19 cellular contexts compared by ENCODE assay signal in the genomic region with DNA sequence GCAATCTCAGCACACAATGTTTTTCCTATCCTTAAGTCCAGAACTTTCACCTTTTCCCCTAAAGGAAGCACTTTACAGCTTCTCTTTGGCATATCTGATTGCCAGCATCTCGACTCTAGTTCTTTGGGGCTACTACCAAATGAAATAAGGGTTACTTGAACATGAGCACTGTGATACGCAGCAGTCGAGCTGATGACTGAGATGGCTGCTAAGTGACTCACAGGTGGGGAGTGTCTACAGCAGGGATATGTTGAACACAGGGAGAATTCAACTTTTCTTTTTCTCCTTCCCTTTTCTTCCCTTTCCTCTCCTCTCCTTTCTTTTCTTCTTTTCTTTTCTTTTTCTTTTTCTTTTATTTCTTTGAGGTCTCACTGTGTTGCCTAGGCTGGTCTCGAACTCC.
"Had no signal": no experiment of that assay in that cellular context is flagged by ENCODE, and none has a peak within 500 bp of the region (broad histone marks: within the 10 kb centered on the region; RNA-seq: fewer than 3 reads in every experiment).

No MANE protein-coding gene starts in this region.

- H3K36me3 Mint-ChIP-seq: activated naive CD8-positive, alpha-beta T cell treated with anti-CD3 and anti-CD28 coated beads for 36 hours; natural killer cell; stimulated activated memory B cell treated with anti-CD40 and anti-IgM and Interleukin-4, amounts not matched to agents 10 μg/mL and 1 μg/mL and 100 μg/mL, for 72 hours had no signal

- H3K4me3 Mint-ChIP-seq: activated naive CD8-positive, alpha-beta T cell treated with anti-CD3 and anti-CD28 coated beads for 36 hours; natural killer cell; stimulated activated memory B cell treated with anti-CD40 and anti-IgM and Interleukin-4, amounts not matched to agents 10 μg/mL and 1 μg/mL and 100 μg/mL, for 72 hours had no signal

- H3K27ac ChIP-seq: coronary artery, sigmoid colon, stomach, suprapubic skin, transverse colon, uterus had no signal

- H3K27ac Mint-ChIP-seq: activated naive CD8-positive, alpha-beta T cell treated with anti-CD3 and anti-CD28 coated beads for 36 hours; natural killer cell; progenitor cell of endocrine pancreas; stimulated activated memory B cell treated with anti-CD40 and anti-IgM and Interleukin-4, amounts not matched to agents 10 μg/mL and 1 μg/mL and 100 μg/mL, for 72 hours had no signal

- H3K4me1 ChIP-seq: sigmoid colon, suprapubic skin, uterus had no signal

- DNase-seq: activated CD4-positive, alpha-beta T cell treated with anti-CD3 and anti-CD28 coated beads for 1 hour; activated CD4-positive, alpha-beta T cell treated with anti-CD3 and anti-CD28 coated beads, Interleukin-2, amount 50 U/mL, for 4 hours; activated naive CD8-positive, alpha-beta T cell treated with anti-CD3 and anti-CD28 coated beads for 36 hours; erythroblast; foreskin melanocyte; left ventricle myocardium superior; midbrain; natural killer cell; retina; sigmoid colon; stomach; T-helper 1 cell; T-helper 9 cell; transverse colon; uterus had no signal

- H3K27me3 Mint-ChIP-seq: progenitor cell of endocrine pancreas had no signal

- H3K27me3 ChIP-seq: sigmoid colon, stomach, suprapubic skin, transverse colon, uterus had no signal

- ATAC-seq: left ventricle myocardium superior; natural killer cell; stimulated activated memory B cell treated with anti-CD40 and anti-IgM and Interleukin-4, amounts not matched to agents 10 μg/mL and 1 μg/mL and 100 μg/mL, for 72 hours had no signal

- H3K9me3 Mint-ChIP-seq: activated naive CD8-positive, alpha-beta T cell treated with anti-CD3 and anti-CD28 coated beads for 36 hours; natural killer cell had no signal
